In the genomic region with DNA sequence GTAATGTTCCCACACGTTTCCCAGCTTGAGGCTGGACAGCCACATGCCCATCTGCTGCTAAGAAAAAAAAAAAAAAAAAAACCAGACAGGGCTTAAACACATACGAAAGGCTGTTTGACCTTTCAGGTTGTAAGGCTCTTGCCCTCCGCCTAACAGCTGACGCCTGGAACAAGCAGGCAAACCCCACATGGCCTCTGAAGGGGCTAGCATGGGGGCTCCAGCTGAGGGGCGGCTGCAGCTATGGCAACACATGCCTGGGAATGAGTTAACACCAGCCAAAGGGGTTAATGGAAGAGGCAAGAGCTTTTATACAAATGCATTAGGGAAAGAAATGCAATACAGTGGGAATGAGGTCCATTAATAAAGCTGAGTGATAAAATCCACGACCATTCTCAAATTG, we compare ENCODE assay signal across 15 cellular contexts.
DNase-seq lines count a peak whose midpoint lies in the region; TF ChIP-seq lines count a peak whose summit lies in the region.
"Had no signal": no experiment of that assay in that cellular context is flagged by ENCODE, and none has a peak within 500 bp of the region (broad histone marks: within the 10 kb centered on the region; RNA-seq: fewer than 3 reads in every experiment).

No MANE protein-coding gene starts in this region.

- no peaks in the 10 kb centered on the region for H3K4me1 ChIP-seq in BE2C
- H3K4me1 ChIP-seq: A549; BLaER1 treated with 17β-estradiol and CSF1 and Interleukin-3, amounts not matched to agents 10 nM and 100 nM had no signal

- no peaks in the 10 kb centered on the region for H3K27me3 ChIP-seq in BE2C
- H3K27me3 ChIP-seq in WERI-Rb-1 (ENCODE audit: insufficient read depth, low read depth, severe bottlenecking): no peaks in the 10 kb centered on the region

- DNase-seq in BE2C: peak; percentile 8
- peak; percentile 3 for DNase-seq in NCI-H128 (lab: John Stamatoyannopoulos, UW; ENCODE audit: unreplicated experiment)
- DNase-seq in WERI-Rb-1: peak; percentile 23
- peak; percentile 19 for DNase-seq in nephron progenitor cell
- DNase-seq in AG08395 (ENCODE audit: low spot score): no peak
- DNase-seq in progenitor cell of endocrine pancreas (ENCODE audit: low spot score, unreplicated experiment): no peak
- no peak for DNase-seq in NCI-H1105 treated with DMSO at 0.1 percent for 48 hours (lab: John Stamatoyannopoulos, UW)
- DNase-seq in OCI-M2 (lab: John Stamatoyannopoulos, UW; ENCODE audit: unreplicated experiment): no peak
- DNase-seq: AML-193; CD4-positive, CD25-positive, alpha-beta regulatory T cell; DMS53; GF-D8; GM23248 had no signal

- H3K9me3 Mint-ChIP-seq in nephron progenitor cell: no peaks in the 10 kb centered on the region
- H3K9me3 Mint-ChIP-seq in progenitor cell of endocrine pancreas (ENCODE audit: low read depth): no peaks in the 10 kb centered on the region
- H3K9me3 Mint-ChIP-seq: CD4-positive, CD25-positive, alpha-beta regulatory T cell had no signal

- H3K27ac ChIP-seq in WERI-Rb-1: peak overlapping the region; percentile 24
- H3K27ac ChIP-seq: A549; BLaER1 treated with 17β-estradiol and CSF1 and Interleukin-3, amounts not matched to agents 10 nM and 100 nM; GM23248 had no signal

- H3K27me3 Mint-ChIP-seq in nephron progenitor cell (ENCODE audit: low read depth, poor library complexity) (peaks cover 3% of the 10 kb centered on the region), progenitor cell of endocrine pancreas (peaks cover 2% of the 10 kb centered on the region)
- H3K27me3 Mint-ChIP-seq: CD4-positive, CD25-positive, alpha-beta regulatory T cell had no signal

- TF ChIP-seq CTCF in BE2C (IDR thresholded peaks at IDR 0.05; ENCODE audit: low read depth, low read length): no peak
- TF ChIP-seq CTCF in WERI-Rb-1 (IDR thresholded peaks at IDR 0.05; ENCODE audit: low read depth, low read length): no peak
- no peak for TF ChIP-seq CTCF in nephron progenitor cell (IDR thresholded peaks at IDR 0.05)
- TF ChIP-seq CTCF in progenitor cell of endocrine pancreas (IDR thresholded peaks at IDR 0.05; ENCODE audit: unreplicated experiment): no peak

- H3K27ac Mint-ChIP-seq in nephron progenitor cell: no peak overlapping the region
- H3K27ac Mint-ChIP-seq in progenitor cell of endocrine pancreas: no peak overlapping the region
- H3K27ac Mint-ChIP-seq: CD4-positive, CD25-positive, alpha-beta regulatory T cell had no signal

- no peaks in the 10 kb centered on the region for H3K36me3 Mint-ChIP-seq in nephron progenitor cell (ENCODE audit: low read depth)
- H3K36me3 Mint-ChIP-seq in progenitor cell of endocrine pancreas (ENCODE audit: insufficient read depth): no peaks in the 10 kb centered on the region
- H3K36me3 Mint-ChIP-seq: CD4-positive, CD25-positive, alpha-beta regulatory T cell had no signal

- H3K4me3 Mint-ChIP-seq in nephron progenitor cell (no peak overlapping the region), progenitor cell of endocrine pancreas (ENCODE audit: low read depth) (no peak overlapping the region)
- H3K4me3 Mint-ChIP-seq: CD4-positive, CD25-positive, alpha-beta regulatory T cell had no signal

- H3K36me3 ChIP-seq in BE2C: no peaks in the 10 kb centered on the region
- H3K36me3 ChIP-seq in WERI-Rb-1: no peaks in the 10 kb centered on the region
- H3K36me3 ChIP-seq: BLaER1 treated with 17β-estradiol and CSF1 and Interleukin-3, amounts not matched to agents 10 nM and 100 nM had no signal

- H3K4me3 ChIP-seq in BE2C (ENCODE audit: low read depth, low read length) (no peak overlapping the region), WERI-Rb-1 (ENCODE audit: low read depth, low read length) (no peak overlapping the region)
- H3K4me3 ChIP-seq: A549; BLaER1 treated with 17β-estradiol and CSF1 and Interleukin-3, amounts not matched to agents 10 nM and 100 nM; GM23248 had no signal

- H3K9me3 ChIP-seq in BE2C (no peaks in the 10 kb centered on the region), WERI-Rb-1 (ENCODE audit: severe bottlenecking) (no peaks in the 10 kb centered on the region)
- H3K9me3 ChIP-seq: A549; BLaER1 treated with 17β-estradiol and CSF1 and Interleukin-3, amounts not matched to agents 10 nM and 100 nM had no signal

- H3K4me1 Mint-ChIP-seq in nephron progenitor cell: peaks cover 62% of the 10 kb centered on the region
- peaks cover 25% of the 10 kb centered on the region for H3K4me1 Mint-ChIP-seq in progenitor cell of endocrine pancreas (ENCODE audit: low read depth)

Comparison
In these comparisons a context has a peak if more than half of its experiments do, and no peak if none do; other contexts are left out.
1. DNase-seq: peak in BE2C (single experiment), NCI-H128 (single experiment), WERI-Rb-1 (single experiment) and nephron progenitor cell (single experiment); none in AG08395 (single experiment), progenitor cell of endocrine pancreas (single experiment), NCI-H1105 treated with DMSO at 0.1 percent for 48 hours (single experiment) and OCI-M2 (single experiment).